ENCODE assay signal across 30 cellular contexts in the genomic region with DNA sequence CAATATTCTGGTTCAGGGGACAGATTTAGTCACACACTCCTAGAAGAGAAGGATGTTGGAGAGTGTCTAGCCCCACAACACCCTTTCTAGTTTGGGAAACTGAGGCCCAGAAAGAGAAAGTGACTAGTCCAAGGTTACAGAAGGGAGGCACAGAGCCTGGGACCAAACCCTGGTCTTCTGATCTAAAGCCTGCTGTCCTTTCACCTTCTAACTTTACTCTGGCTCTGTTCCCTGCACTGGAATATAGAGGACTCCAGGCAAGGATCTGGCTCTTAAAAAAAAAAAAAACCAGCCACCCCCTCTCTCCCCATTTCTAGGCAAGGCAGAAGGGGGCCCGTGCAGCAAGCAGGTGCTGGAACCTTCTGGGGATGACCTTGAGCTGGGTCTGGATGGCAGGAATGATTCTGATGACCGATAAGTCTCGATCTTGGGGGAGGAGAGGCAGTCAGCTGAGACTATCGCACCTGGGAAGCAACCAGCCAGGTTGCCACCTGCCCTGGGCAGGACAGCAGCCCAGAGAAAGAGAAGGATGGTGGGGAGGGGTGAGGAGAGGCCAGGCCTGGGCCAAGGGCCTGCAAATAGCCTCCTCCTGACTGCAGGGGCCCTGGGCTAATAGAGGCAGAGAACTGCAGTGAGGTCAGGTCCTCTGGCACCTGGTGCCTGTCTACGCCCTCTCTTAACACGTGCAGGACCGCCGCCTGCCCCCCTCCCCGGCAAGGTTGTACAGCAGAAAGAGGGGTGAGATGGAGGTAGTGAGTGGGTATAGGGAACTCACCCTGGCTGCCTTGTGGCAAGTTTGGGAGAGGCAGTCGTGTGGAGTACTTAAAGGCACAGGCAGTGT. TPM values are rescaled to one million over a fixed set of nuclear protein-coding genes. Genes with fewer than 3 reads are reported as not detected.
"Had no signal": no experiment of that assay in that cellular context is flagged by ENCODE, and none has a peak within 500 bp of the region (broad histone marks: within the 10 kb centered on the region; RNA-seq: fewer than 3 reads in every experiment).

No MANE protein-coding gene starts in this region.

- H3K27me3 Mint-ChIP-seq: activated CD4-positive, alpha-beta T cell treated with anti-CD3 and anti-CD28 coated beads, Interleukin-2, amount 10 ng/mL, durations not matched to agents 7 days and 5 days had no signal

- ATAC-seq: activated naive CD4-positive, alpha-beta T cell treated with anti-CD3 and anti-CD28 coated beads, Interleukin-2, amount 50 U/mL, for 72 hours; effector memory CD8-positive, alpha-beta T cell; gastroesophageal sphincter; WTC11 had no signal

- H3K9me3 Mint-ChIP-seq: activated CD4-positive, alpha-beta memory T cell treated with anti-CD3 and anti-CD28 coated beads, Interleukin-2, amount 10 ng/mL, durations not matched to agents 7 days and 5 days; activated CD4-positive, alpha-beta T cell treated with anti-CD3 and anti-CD28 coated beads, Interleukin-2, amount 10 ng/mL, durations not matched to agents 7 days and 5 days; activated naive CD4-positive, alpha-beta T cell treated with anti-CD3 and anti-CD28 coated beads, Interleukin-2, amount 10 ng/mL, durations not matched to agents 7 days and 5 days; activated naive CD4-positive, alpha-beta T cell treated with anti-CD3 and anti-CD28 coated beads, Interleukin-2, amount 50 U/mL, for 72 hours; activated naive CD8-positive, alpha-beta T cell treated with anti-CD3 and anti-CD28 coated beads, Interleukin-2, amount 10 ng/mL, durations not matched to agents 7 days and 5 days; activated T-helper 1 cell treated with anti-CD3 and anti-CD28 coated beads, Interleukin-12 subunit alpha, Interleukin-12 subunit beta, Interleukin-2, Interleukin-4 antibody, amounts not matched to agents 30 ng/mL and 10 ng/mL and 1 ng/mL, durations not matched to agents 14 hours and 24 hours and 36 hours; activated T-helper 2 cell treated with anti-CD3 and anti-CD28 coated beads, Interferon-gamma antibody, Interleukin-2, Interleukin-4, amounts not matched to agents 10 μg/mL and 5 μg/mL and 100 μg/mL, durations not matched to agents 14 hours and 24 hours and 36 hours; central memory CD8-positive, alpha-beta T cell; effector memory CD8-positive, alpha-beta T cell; WTC11 had no signal

- H3K27ac Mint-ChIP-seq: activated CD4-positive, alpha-beta memory T cell treated with anti-CD3 and anti-CD28 coated beads, Interleukin-2, amount 10 ng/mL, durations not matched to agents 7 days and 5 days; activated CD4-positive, alpha-beta T cell treated with anti-CD3 and anti-CD28 coated beads, Interleukin-2, amount 10 ng/mL, durations not matched to agents 7 days and 5 days; activated naive CD4-positive, alpha-beta T cell treated with anti-CD3 and anti-CD28 coated beads, Interleukin-2, amount 10 ng/mL, durations not matched to agents 7 days and 5 days; activated naive CD4-positive, alpha-beta T cell treated with anti-CD3 and anti-CD28 coated beads, Interleukin-2, amount 50 U/mL, for 72 hours; activated naive CD8-positive, alpha-beta T cell treated with anti-CD3 and anti-CD28 coated beads, Interleukin-2, amount 10 ng/mL, durations not matched to agents 7 days and 5 days; activated T-helper 1 cell treated with anti-CD3 and anti-CD28 coated beads, Interleukin-12 subunit alpha, Interleukin-12 subunit beta, Interleukin-2, Interleukin-4 antibody, amounts not matched to agents 30 ng/mL and 10 ng/mL and 1 ng/mL, durations not matched to agents 14 hours and 24 hours and 36 hours; activated T-helper 2 cell treated with anti-CD3 and anti-CD28 coated beads, Interferon-gamma antibody, Interleukin-2, Interleukin-4, amounts not matched to agents 10 μg/mL and 5 μg/mL and 100 μg/mL, durations not matched to agents 14 hours and 24 hours and 36 hours; effector memory CD8-positive, alpha-beta T cell; WTC11 had no signal

- DNase-seq: activated CD4-positive, alpha-beta memory T cell treated with anti-CD3 and anti-CD28 coated beads, Interleukin-2, amount 10 ng/mL, durations not matched to agents 7 days and 5 days; activated CD4-positive, alpha-beta T cell treated with anti-CD3 and anti-CD28 coated beads for 1 hour; activated CD4-positive, alpha-beta T cell treated with anti-CD3 and anti-CD28 coated beads for 4 hours; activated CD4-positive, alpha-beta T cell treated with anti-CD3 and anti-CD28 coated beads, Interleukin-2, amount 10 ng/mL, durations not matched to agents 7 days and 5 days; activated CD4-positive, alpha-beta T cell treated with anti-CD3 and anti-CD28 coated beads, Interleukin-2, amount 50 U/mL, for 4 hours; activated effector memory CD4-positive, alpha-beta T cell treated with anti-CD3 and anti-CD28 coated beads, Interleukin-2, amount 50 U/mL, for 16 hours; activated naive CD4-positive, alpha-beta T cell treated with anti-CD3 and anti-CD28 coated beads, Interleukin-2, amount 10 ng/mL, durations not matched to agents 7 days and 5 days; activated naive CD8-positive, alpha-beta T cell treated with anti-CD3 and anti-CD28 coated beads, Interleukin-2, amount 10 ng/mL, durations not matched to agents 7 days and 5 days; activated T-cell treated with anti-CD3 and anti-CD28 coated beads, Interleukin-2, amount 50 U/mL, for 1 hour; activated T-cell treated with anti-CD3 and anti-CD28 coated beads, Interleukin-2, amount 50 U/mL, for 48 hours; brain microvascular endothelial cell; cortex of kidney; dermis blood vessel endothelial cell; effector CD4-positive, alpha-beta T cell; effector memory CD8-positive, alpha-beta T cell; erythroblast; esophagus squamous epithelium; foreskin melanocyte; T-helper 1 cell; T-helper 2 cell had no signal

- H3K36me3 Mint-ChIP-seq: activated naive CD4-positive, alpha-beta T cell treated with anti-CD3 and anti-CD28 coated beads, Interleukin-2, amount 10 ng/mL, durations not matched to agents 7 days and 5 days; activated naive CD4-positive, alpha-beta T cell treated with anti-CD3 and anti-CD28 coated beads, Interleukin-2, amount 50 U/mL, for 72 hours; activated naive CD8-positive, alpha-beta T cell treated with anti-CD3 and anti-CD28 coated beads, Interleukin-2, amount 10 ng/mL, durations not matched to agents 7 days and 5 days; WTC11 had no signal

- H3K27me3 ChIP-seq: brain microvascular endothelial cell, esophagus squamous epithelium had no signal

- H3K9me3 ChIP-seq: esophagus squamous epithelium, gastroesophageal sphincter had no signal

- H3K4me1 ChIP-seq: gastroesophageal sphincter had no signal

- H3K27ac ChIP-seq: brain microvascular endothelial cell, gastroesophageal sphincter, VCaP had no signal

- H3K4me1 Mint-ChIP-seq: activated CD4-positive, alpha-beta memory T cell treated with anti-CD3 and anti-CD28 coated beads, Interleukin-2, amount 10 ng/mL, durations not matched to agents 7 days and 5 days; activated CD4-positive, alpha-beta T cell treated with anti-CD3 and anti-CD28 coated beads, Interleukin-2, amount 10 ng/mL, durations not matched to agents 7 days and 5 days; activated naive CD4-positive, alpha-beta T cell treated with anti-CD3 and anti-CD28 coated beads, Interleukin-2, amount 10 ng/mL, durations not matched to agents 7 days and 5 days; activated naive CD8-positive, alpha-beta T cell treated with anti-CD3 and anti-CD28 coated beads, Interleukin-2, amount 10 ng/mL, durations not matched to agents 7 days and 5 days; central memory CD8-positive, alpha-beta T cell had no signal

- H3K4me3 Mint-ChIP-seq: activated CD4-positive, alpha-beta memory T cell treated with anti-CD3 and anti-CD28 coated beads, Interleukin-2, amount 10 ng/mL, durations not matched to agents 7 days and 5 days; activated CD4-positive, alpha-beta T cell treated with anti-CD3 and anti-CD28 coated beads, Interleukin-2, amount 10 ng/mL, durations not matched to agents 7 days and 5 days; activated naive CD4-positive, alpha-beta T cell treated with anti-CD3 and anti-CD28 coated beads, Interleukin-2, amount 10 ng/mL, durations not matched to agents 7 days and 5 days; activated naive CD8-positive, alpha-beta T cell treated with anti-CD3 and anti-CD28 coated beads, Interleukin-2, amount 10 ng/mL, durations not matched to agents 7 days and 5 days; activated T-helper 1 cell treated with anti-CD3 and anti-CD28 coated beads, Interleukin-12 subunit alpha, Interleukin-12 subunit beta, Interleukin-2, Interleukin-4 antibody, amounts not matched to agents 30 ng/mL and 10 ng/mL and 1 ng/mL, durations not matched to agents 14 hours and 24 hours and 36 hours; central memory CD8-positive, alpha-beta T cell; effector memory CD8-positive, alpha-beta T cell; WTC11 had no signal

- H3K4me3 ChIP-seq: esophagus squamous epithelium, gastroesophageal sphincter had no signal

- H3K36me3 ChIP-seq: brain microvascular endothelial cell, esophagus squamous epithelium, gastroesophageal sphincter had no signal

RNA-seq across cellular contexts. Expression of gene RHCG, which starts 30.4 kb away (rescaled TPM):
- total RNA-seq: activated CD4-positive, alpha-beta memory T cell treated with anti-CD3 and anti-CD28 coated beads, Interleukin-2, amount 10 ng/mL, durations not matched to agents 7 days and 5 days; activated CD4-positive, alpha-beta T cell treated with anti-CD3 and anti-CD28 coated beads, Interleukin-2, amount 10 ng/mL, durations not matched to agents 7 days and 5 days; activated naive CD4-positive, alpha-beta T cell treated with anti-CD3 and anti-CD28 coated beads, Interleukin-2, amount 50 U/mL, for 72 hours; activated naive CD8-positive, alpha-beta T cell treated with anti-CD3 and anti-CD28 coated beads, Interleukin-2, amount 10 ng/mL, durations not matched to agents 7 days and 5 days; activated T-helper 1 cell treated with anti-CD3 and anti-CD28 coated beads, Interleukin-12 subunit alpha, Interleukin-12 subunit beta, Interleukin-2, Interleukin-4 antibody, amounts not matched to agents 30 ng/mL and 10 ng/mL and 1 ng/mL, durations not matched to agents 14 hours and 24 hours and 36 hours; activated T-helper 2 cell treated with anti-CD3 and anti-CD28 coated beads, Interferon-gamma antibody, Interleukin-2, Interleukin-4, amounts not matched to agents 10 μg/mL and 5 μg/mL and 100 μg/mL, durations not matched to agents 14 hours and 24 hours and 36 hours; dermis blood vessel endothelial cell; fibroblast of villous mesenchyme; glomerular endothelial cell had no signal
- polyA plus RNA-seq: fibroblast of lung had no signal
